Comparison of ENCODE assay signal across 8 cellular contexts in genomic region chr1:66373072-66373685, GRCh38.
DNase-seq lines count a peak whose midpoint lies in the region; ATAC-seq and TF ChIP-seq lines count a peak whose summit lies in the region.

No MANE protein-coding gene starts in this region.

- ATAC-seq in activated T-cell treated with anti-CD3 and anti-CD28 coated beads, Interleukin-2, amount 50 U/mL, for 4 hours: no peak
- ATAC-seq in WTC11: no peak

- intact Hi-C loops in esophagus squamous epithelium (cut with DNase I): no loop called here

- H3K4me1 ChIP-seq in esophagus squamous epithelium: peaks cover 0 to 46% (median 32%) of the 10 kb centered on the region in 3 donors

- no peaks in the 10 kb centered on the region for H3K9me3 Mint-ChIP-seq in activated T-cell treated with anti-CD3 and anti-CD28 coated beads, Interleukin-2, amount 50 U/mL, for 4 hours
- no peaks in the 10 kb centered on the region for H3K9me3 Mint-ChIP-seq in WTC11

- no peak for DNase-seq in activated T-cell treated with anti-CD3 and anti-CD28 coated beads, Interleukin-2, amount 50 U/mL, for 4 hours
- DNase-seq in activated T-cell treated with anti-CD3 and anti-CD28 coated beads for 4 hours: no peak
- DNase-seq in SIG-M5 treated with dmso at 0.1 percent for 504 hours (lab: John Stamatoyannopoulos, UW; ENCODE audit: unreplicated experiment): peak; percentile 95
- DNase-seq in esophagus squamous epithelium (lab: John Stamatoyannopoulos, UW): no peak
- no peak for DNase-seq in substantia nigra (lab: John Stamatoyannopoulos, UW)
- DNase-seq in NCI-H345 treated with DMSO at 0.1 percent for 48 hours (lab: John Stamatoyannopoulos, UW; ENCODE audit: unreplicated experiment): no peak
- DNase-seq in WTC11 (ENCODE audit: low spot score): no peak
- no peak for DNase-seq in stimulated activated CD4-positive, alpha-beta T cell treated with anti-CD3 and anti-CD28 coated beads, Interleukin-4, amount 100 ng/mL, for 4 hours

- no peak overlapping the region for H3K4me3 ChIP-seq in esophagus squamous epithelium

- peaks cover 86% of the 10 kb centered on the region for H3K4me1 Mint-ChIP-seq in activated T-cell treated with anti-CD3 and anti-CD28 coated beads, Interleukin-2, amount 50 U/mL, for 4 hours (ENCODE audit: low read depth)
- H3K4me1 Mint-ChIP-seq in WTC11: 0 out of 2 replicates have a peak, but pooled peaks cover 3% of the 10 kb centered on the region

- TF ChIP-seq POLR2A in esophagus squamous epithelium (IDR thresholded peaks at IDR 0.05): no peak

- POLR2A ChIA-PET in WTC11 (lab: Charles Lee): no interaction called here

- no peaks in the 10 kb centered on the region for H3K9me3 ChIP-seq in esophagus squamous epithelium

- peaks cover 43% of the 10 kb centered on the region for H3K36me3 Mint-ChIP-seq in activated T-cell treated with anti-CD3 and anti-CD28 coated beads, Interleukin-2, amount 50 U/mL, for 4 hours (ENCODE audit: insufficient read depth)
- H3K36me3 Mint-ChIP-seq in WTC11: peaks cover 34% of the 10 kb centered on the region

- peaks cover 0 to 10% (median 0%) of the 10 kb centered on the region in 3 donors for H3K36me3 ChIP-seq in esophagus squamous epithelium

- H3K27ac ChIP-seq in esophagus squamous epithelium (peak overlapping the region in 3 of 4 donors; percentile 48 to 84 (median 60)), substantia nigra (ENCODE audit: low read depth, low read length, poor library complexity, severe bottlenecking) (peak overlapping the region; percentile 79)

- H3K27ac Mint-ChIP-seq in WTC11: no peak overlapping the region

- H3K27me3 Mint-ChIP-seq in activated T-cell treated with anti-CD3 and anti-CD28 coated beads, Interleukin-2, amount 50 U/mL, for 4 hours (ENCODE audit: low read depth): no peaks in the 10 kb centered on the region
- H3K27me3 Mint-ChIP-seq in WTC11 (ENCODE audit: low read depth): no peaks in the 10 kb centered on the region

- TF ChIP-seq CTCF in esophagus squamous epithelium (IDR thresholded peaks at IDR 0.05) (no peak), WTC11 (IDR thresholded peaks at IDR 0.05) (no peak)

- CTCF ChIA-PET in WTC11 (lab: Charles Lee): interaction anchor here (1.0 kb wide), 1 partner anchor 13 kb away, joined by 3 read pairs; no protein-coding TSS in a partner anchor

- no peaks in the 10 kb centered on the region for H3K27me3 ChIP-seq in esophagus squamous epithelium

- H3K4me3 Mint-ChIP-seq in activated T-cell treated with anti-CD3 and anti-CD28 coated beads, Interleukin-2, amount 50 U/mL, for 4 hours: peak overlapping the region; percentile 17
- no peak overlapping the region for H3K4me3 Mint-ChIP-seq in WTC11

- 68 to 76% methylated on average over 6 of the region's 6 CpGs for WGBS in esophagus squamous epithelium, 2 donors

TF ChIP-seq in WTC11, 78 proteins besides CTCF, POLR2A, EP300 and RAD21:
- no peak for TF ChIP-seq TEAD1 (CRISPR knock-in tag; IDR thresholded peaks at IDR 0.05)
- no peak for TF ChIP-seq ZNF423 (CRISPR knock-in tag; IDR thresholded peaks at IDR 0.05)
- no peak for TF ChIP-seq PREB (CRISPR knock-in tag; IDR thresholded peaks at IDR 0.05; ENCODE audit: borderline replicate concordance)
- TF ChIP-seq ZNF416 (CRISPR knock-in tag; IDR thresholded peaks at IDR 0.05): no peak
- TF ChIP-seq SP1 (CRISPR knock-in tag; conservative IDR thresholded peaks at IDR 0.05): no peak
- TF ChIP-seq ZBTB43 (CRISPR knock-in tag; IDR thresholded peaks at IDR 0.05): no peak
- TF ChIP-seq ZNF425 (CRISPR knock-in tag; conservative IDR thresholded peaks at IDR 0.05): no peak
- TF ChIP-seq ZNF671 (CRISPR knock-in tag; IDR thresholded peaks at IDR 0.05): no peak
